10 cellular contexts compared by ENCODE assay signal in genomic region chr2:207332473-207333212, GRCh38.
A peak's percentile ranks its signal among the peaks of the same experiment; 100 is the strongest.
DNase-seq lines count a peak whose midpoint lies in the region; ATAC-seq, FAIRE-seq and TF ChIP-seq lines count a peak whose summit lies in the region.
"Had no signal": no experiment of that assay in that cellular context is flagged by ENCODE, and none has a peak within 500 bp of the region (broad histone marks: within the 10 kb centered on the region; RNA-seq: fewer than 3 reads in every experiment).

No MANE protein-coding gene starts in this region.

- no peak overlapping the region for H3K9ac ChIP-seq in astrocyte (ENCODE audit: low read length)

- H3K27me3 Mint-ChIP-seq in astrocyte (ENCODE audit: low read depth, unreplicated experiment) = no peaks in the 10 kb centered on the region

- H3K27ac ChIP-seq in astrocyte (ENCODE audit: low read depth, low read length) = peak overlapping the region; percentile 15

- TF ChIP-seq CTCF in GM12864 (IDR thresholded peaks at IDR 0.05; ENCODE audit: low read depth, low read length, missing control alignments) (no peak), astrocyte (IDR thresholded peaks at IDR 0.05; ENCODE audit: insufficient read depth, low read depth, low read length) (no peak)

- DNase-seq in GM12864 (ENCODE audit: low read depth) = peak; percentile 60
- no peak for DNase-seq in astrocyte (ENCODE audit: low read depth)
- DNase-seq in NCI-H2029 (lab: John Stamatoyannopoulos, UW) = no peak
- DNase-seq in NCI-H1105 (lab: John Stamatoyannopoulos, UW) = no peak
- DNase-seq in mucosa of gallbladder (ENCODE audit: low spot score) = no peak
- no peak for DNase-seq in NK-92 treated with Interleukin-12 subunit alpha and Interleukin-12 subunit beta, amount 100 ng/mL, for 24 hours (lab: John Stamatoyannopoulos, UW)
- DNase-seq: NCI-H774; stimulated activated CD4-positive, alpha-beta T cell treated with anti-CD3 and anti-CD28 coated beads, Interleukin-1b, Interleukin-23, amount 100 ng/mL, for 48 hours had no signal

- no peaks in the 10 kb centered on the region for H3K36me3 Mint-ChIP-seq in astrocyte (ENCODE audit: low read depth, unreplicated experiment)

- peaks cover 70% of the 10 kb centered on the region for H3K4me1 Mint-ChIP-seq in astrocyte (ENCODE audit: low read depth, unreplicated experiment)

- H3K4me1 ChIP-seq in astrocyte (ENCODE audit: insufficient read depth, low read length) = peaks cover 40% of the 10 kb centered on the region

- H4K20me1 ChIP-seq in astrocyte (ENCODE audit: insufficient read depth, low read length) = no peaks in the 10 kb centered on the region

- H3K4me3 Mint-ChIP-seq in astrocyte (ENCODE audit: unreplicated experiment) = no peak overlapping the region

- FAIRE-seq in astrocyte (lab: Jason Lieb, UNC) = no peak

- H3K4me3 ChIP-seq in GM12864 (ENCODE audit: low read depth, low read length) (no peak overlapping the region), astrocyte (ENCODE audit: insufficient read depth, low read depth, low read length) (no peak overlapping the region)

- no peak overlapping the region for H3K4me2 ChIP-seq in astrocyte (ENCODE audit: low read length)

- peak overlapping the region; percentile 99 for H3K27ac Mint-ChIP-seq in astrocyte (ENCODE audit: unreplicated experiment)

- H3K36me3 ChIP-seq in astrocyte (ENCODE audit: insufficient read depth, low read length) = no peaks in the 10 kb centered on the region

- H3K9me3 ChIP-seq in astrocyte (ENCODE audit: insufficient read depth, low read depth, low read length) = no peaks in the 10 kb centered on the region

- no peaks in the 10 kb centered on the region for H3K27me3 ChIP-seq in astrocyte (ENCODE audit: insufficient read depth, low read length)

- H3K9me3 Mint-ChIP-seq in astrocyte (ENCODE audit: unreplicated experiment) = no peaks in the 10 kb centered on the region

- no peaks in the 10 kb centered on the region for H3K79me2 ChIP-seq in astrocyte (ENCODE audit: insufficient read depth, low read length)

- ATAC-seq in GM19467 (IDR thresholded peaks at IDR 0.05; ENCODE audit: unreplicated experiment) = peak; percentile 23
- peak; percentile 31 for ATAC-seq in HG03342 (IDR thresholded peaks at IDR 0.05; ENCODE audit: unreplicated experiment)

- no peak overlapping the region for H2AFZ ChIP-seq in astrocyte (ENCODE audit: low read depth, low read length)
